Comparison of ENCODE assay signal across 2 cellular contexts in genomic region chr4:184443318-184443717, GRCh38.
TF ChIP-seq lines count a peak whose summit lies in the region.

No MANE protein-coding gene starts in this region.

TF ChIP-seq in GM23338, 12 proteins besides CTCF, POLR2A, EP300 and RAD21:
- TF ChIP-seq JUNB (IDR thresholded peaks at IDR 0.05; ENCODE audit: unreplicated experiment): no peak

TF ChIP-seq in H1, 55 proteins besides CTCF, POLR2A, EP300 and RAD21:
- TF ChIP-seq BCL11A (IDR thresholded peaks at IDR 0.05; ENCODE audit: low read depth in 2 of 2, low read length in 2 of 2) (no peak), CBX5 (IDR thresholded peaks at IDR 0.05; ENCODE audit: low read depth, low read length) (no peak), SUZ12 (IDR thresholded peaks at IDR 0.05; ENCODE audit: low read length) (no peak), SRF (IDR thresholded peaks at IDR 0.05; ENCODE audit: low read depth, low read length) (no peak), SP1 (IDR thresholded peaks at IDR 0.05; ENCODE audit: low read depth, low read length) (no peak), EZH2 (IDR thresholded peaks at IDR 0.05; ENCODE audit: low read depth, low read length, severe bottlenecking) (no peak), KDM1A (IDR thresholded peaks at IDR 0.05; ENCODE audit: borderline replicate concordance, low read length) (no peak), POU5F1 (IDR thresholded peaks at IDR 0.05; ENCODE audit: low read depth, low read length) (no peak), TAF1 (IDR thresholded peaks at IDR 0.05; ENCODE audit: low read depth, low read length) (no peak), BRCA1 (IDR thresholded peaks at IDR 0.05; ENCODE audit: low read depth, low read length) (no peak), TBP (IDR thresholded peaks at IDR 0.05; ENCODE audit: low read depth, low read length) (no peak), RBBP5 (IDR thresholded peaks at IDR 0.05; ENCODE audit: borderline replicate concordance, low read depth, low read length) (no peak), SAP30 (IDR thresholded peaks at IDR 0.05; ENCODE audit: insufficient read depth, insufficient replicate concordance, low read length) (no peak), NRF1 (IDR thresholded peaks at IDR 0.05; ENCODE audit: low read depth, low read length) (no peak), GTF2F1 (IDR thresholded peaks at IDR 0.05; ENCODE audit: borderline replicate concordance, low read depth, low read length) (no peak), USF2 (IDR thresholded peaks at IDR 0.05; ENCODE audit: low read length) (no peak), CREB1 (IDR thresholded peaks at IDR 0.05) (no peak), RXRA (IDR thresholded peaks at IDR 0.05; ENCODE audit: insufficient read depth, low read depth, low read length) (no peak), TEAD4 (IDR thresholded peaks at IDR 0.05; ENCODE audit: low read depth, low read length) (no peak), CHD2 (IDR thresholded peaks at IDR 0.05; ENCODE audit: low read length) (no peak)
